Comparison of ENCODE assay signal across 13 cellular contexts in the genomic region with DNA sequence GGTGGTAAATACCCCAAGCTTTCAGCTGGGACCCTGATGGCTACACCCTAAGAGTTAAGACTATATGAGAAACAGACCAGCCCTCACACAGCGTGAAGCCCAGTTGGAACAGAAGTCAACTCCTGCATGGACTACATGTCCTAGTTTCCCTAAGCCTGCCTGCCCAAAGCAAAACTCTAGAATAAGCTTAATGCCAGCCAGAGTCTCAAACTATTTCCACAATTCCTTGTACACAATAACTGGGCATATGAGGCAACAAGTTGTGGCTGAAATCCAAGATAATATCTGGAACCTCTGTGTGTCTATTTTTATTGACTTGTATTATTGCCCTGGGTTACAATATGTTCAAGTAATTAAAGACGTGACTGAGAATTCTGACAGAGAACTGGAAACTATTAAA. TPM values are rescaled to one million over a fixed set of nuclear protein-coding genes. Genes with fewer than 3 reads are reported as not detected.
DNase-seq lines count a peak whose midpoint lies in the region; ATAC-seq and TF ChIP-seq lines count a peak whose summit lies in the region.
"Had no signal": no experiment of that assay in that cellular context is flagged by ENCODE, and none has a peak within 500 bp of the region (broad histone marks: within the 10 kb centered on the region; RNA-seq: fewer than 3 reads in every experiment).

No MANE protein-coding gene starts in this region.

- H2AFZ ChIP-seq in KMS-11 (ENCODE audit: low read depth) (no peak overlapping the region), GM23338 (no peak overlapping the region)
- H2AFZ ChIP-seq: parathyroid adenoma had no signal

- H3K4me1 ChIP-seq in KMS-11 (ENCODE audit: low read depth, poor library complexity, severe bottlenecking): peaks cover 11% of the 10 kb centered on the region
- peaks cover 11% of the 10 kb centered on the region for H3K4me1 ChIP-seq in lower lobe of right lung
- peaks cover 0 to 14% (median 2%) of the 10 kb centered on the region in 4 donors for H3K4me1 ChIP-seq in transverse colon
- peaks cover 50% of the 10 kb centered on the region for H3K4me1 ChIP-seq in GM23338 (ENCODE audit: insufficient read depth)
- H3K4me1 ChIP-seq: parathyroid adenoma had no signal

- no peak overlapping the region for H3K4me3 Mint-ChIP-seq in GM23338
- H3K4me3 Mint-ChIP-seq: activated naive CD4-positive, alpha-beta T cell treated with anti-CD3 and anti-CD28 coated beads, Interleukin-2, amount 50 U/mL, for 24 hours; memory B cell had no signal

- H3K36me3 ChIP-seq in KMS-11 (ENCODE audit: insufficient read depth) (no peaks in the 10 kb centered on the region), lower lobe of right lung (no peaks in the 10 kb centered on the region), transverse colon (no peaks in the 10 kb centered on the region), GM23338 (ENCODE audit: insufficient read depth) (no peaks in the 10 kb centered on the region)
- H3K36me3 ChIP-seq: stomach had no signal

- H3K79me2 ChIP-seq in KMS-11 (ENCODE audit: insufficient read depth, low read depth) (no peaks in the 10 kb centered on the region), GM23338 (replicated peaks; ENCODE audit: insufficient read depth) (peaks cover 100% of the 10 kb centered on the region)

- peak; percentile 19 to 48 for ATAC-seq in lower lobe of right lung
- ATAC-seq in HG02970 (IDR thresholded peaks at IDR 0.05; ENCODE audit: low FRiP score, unreplicated experiment): no peak
- ATAC-seq in GM23338: no peak

- no peak overlapping the region for H3K27ac Mint-ChIP-seq in GM23338
- H3K27ac Mint-ChIP-seq: activated naive CD4-positive, alpha-beta T cell treated with anti-CD3 and anti-CD28 coated beads, Interleukin-2, amount 50 U/mL, for 24 hours; memory B cell had no signal

- in situ Hi-C loops in transverse colon (cut with MboI; ENCODE audit: low pct_ligation_motif_present in 1 of 4, low pct_unique_long_range_greater_than_20kb in 1 of 4, low sequenced_read_pairs in 3 of 4): no loop called here

- H3K4me3 ChIP-seq in KMS-11 (IDR thresholded peaks at IDR 0.05; ENCODE audit: insufficient read depth, low read depth, low read length) (no peak overlapping the region), lower lobe of right lung (no peak overlapping the region), transverse colon (no peak overlapping the region), GM23338 (no peak overlapping the region)

- intact Hi-C loops in lower lobe of right lung (cut with DNase I): no loop called here
- intact Hi-C loops in transverse colon (cut with DNase I; ENCODE audit: low total_unique reads): no loop called here
- intact Hi-C loops in head of caudate nucleus (cut with DNase I): no loop called here

- no peak overlapping the region for H3K9ac ChIP-seq in KMS-11
- H3K9ac ChIP-seq: parathyroid adenoma had no signal

- peak; percentile 10 for DNase-seq in dermis blood vessel endothelial cell
- no peak for DNase-seq in lower lobe of right lung
- no peak for DNase-seq in transverse colon
- no peak for DNase-seq in head of caudate nucleus
- no peak for DNase-seq in GM23338 (ENCODE audit: low spot score)
- DNase-seq: NCI-H1092 treated with DMSO at 0.1 percent for 48 hours, stomach, T-helper 9 cell had no signal

- H3K4me1 Mint-ChIP-seq in GM23338: peaks cover 41% of the 10 kb centered on the region
- H3K4me1 Mint-ChIP-seq: activated naive CD4-positive, alpha-beta T cell treated with anti-CD3 and anti-CD28 coated beads, Interleukin-2, amount 50 U/mL, for 24 hours; memory B cell had no signal

- no peaks in the 10 kb centered on the region for H3K9me2 ChIP-seq in GM23338 (ENCODE audit: insufficient read depth)

- peaks cover 44% of the 10 kb centered on the region for H3K36me3 Mint-ChIP-seq in GM23338 (ENCODE audit: low read depth)

- H3K27ac ChIP-seq in KMS-11 (no peak overlapping the region), lower lobe of right lung (peak overlapping the region; percentile 70), transverse colon (peak overlapping the region in 3 of 4 donors; percentile 21 to 51 (median 31)), GM23338 (ENCODE audit: low read depth) (no peak overlapping the region)
- H3K27ac ChIP-seq: parathyroid adenoma had no signal

- no peak for TF ChIP-seq POLR2A in transverse colon (IDR thresholded peaks at IDR 0.05)

- TF ChIP-seq CTCF in KMS-11 (conservative IDR thresholded peaks at IDR 0.05; ENCODE audit: low read depth, low read length): no peak
- TF ChIP-seq CTCF in lower lobe of right lung (IDR thresholded peaks at IDR 0.05): no peak
- TF ChIP-seq CTCF in transverse colon (IDR thresholded peaks at IDR 0.05): no peak
- no peak for TF ChIP-seq CTCF in GM23338 (conservative IDR thresholded peaks at IDR 0.05; ENCODE audit: low read depth in 2 of 2)

- H3K27me3 ChIP-seq in KMS-11 (ENCODE audit: insufficient read depth, low read depth): no peaks in the 10 kb centered on the region
- no peaks in the 10 kb centered on the region for H3K27me3 ChIP-seq in lower lobe of right lung (ENCODE audit: low read depth)
- H3K27me3 ChIP-seq in transverse colon: no peaks in the 10 kb centered on the region
- no peaks in the 10 kb centered on the region for H3K27me3 ChIP-seq in GM23338 (ENCODE audit: insufficient read depth)
- H3K27me3 ChIP-seq: stomach had no signal

- H3K4me2 ChIP-seq in KMS-11: peak overlapping the region; percentile 33; the same call in 1 of the 2 replicates
- H3K4me2 ChIP-seq in GM23338: no peak overlapping the region

- H3K27me3 Mint-ChIP-seq in GM23338 (ENCODE audit: insufficient read depth, low read depth, poor library complexity): peaks cover 5% of the 10 kb centered on the region

- no peaks in the 10 kb centered on the region for H3K9me3 ChIP-seq in lower lobe of right lung
- H3K9me3 ChIP-seq in transverse colon: no peaks in the 10 kb centered on the region

- H3F3A ChIP-seq in GM23338 (replicated peaks; ENCODE audit: low read depth): no peaks in the 10 kb centered on the region

- WGBS in transverse colon (ENCODE audit: low coverage in 1 of 2), 2 donors: 40 to 64% methylated on average over 1 to 2 of the region's 2 CpGs

- H3K9me3 Mint-ChIP-seq in GM23338: no peaks in the 10 kb centered on the region

- H4K20me1 ChIP-seq in KMS-11 (ENCODE audit: insufficient read depth) (no peaks in the 10 kb centered on the region), GM23338 (replicated peaks; ENCODE audit: insufficient read depth) (peaks cover 62% of the 10 kb centered on the region)

- no peak for TF ChIP-seq EP300 in transverse colon (IDR thresholded peaks at IDR 0.05; ENCODE audit: low read depth)

TF ChIP-seq in GM23338, 12 proteins besides CTCF, POLR2A, EP300 and RAD21 (continues in another document):
- no peak for TF ChIP-seq CREB1 (CRISPR knock-in tag; IDR thresholded peaks at IDR 0.05; ENCODE audit: low read depth)
- no peak for TF ChIP-seq ZNF331 (CRISPR knock-in tag; IDR thresholded peaks at IDR 0.05; ENCODE audit: low read depth)

RNA-seq across cellular contexts. Expression of a gene that starts 19.4 kb away (rescaled TPM):
- total RNA-seq in dermis blood vessel endothelial cell: 227 and 533 TPM in 2 replicates
- total RNA-seq in lower lobe of right lung: 83.3 TPM
- total RNA-seq in transverse colon: 10 to 100 TPM in 1 of 4 donors, 1 to 10 TPM in 3; 3.7 to 71.2 (median 8.3) TPM
- total RNA-seq in GM23338 (2014; rRNA removed; shearing (Covaris generic)): 230 and 246 TPM in 2 replicates
- polyA plus RNA-seq in GM23338 (2016; fragmentation: Nextera tagmentation; extraction: Ambion mirVana): 78.1 and 89.5 TPM in 2 replicates

Comparison
In these comparisons a context has a peak if more than half of its experiments do, and no peak if none do; other contexts are left out.
1. H3K27ac ChIP-seq: peak in lower lobe of right lung (single experiment) and transverse colon (3 of 4); none in KMS-11 (single experiment) and GM23338 (single experiment).
2. ATAC-seq: peak in lower lobe of right lung (2 of 2); none in HG02970 (single experiment) and GM23338 (single experiment).